9 cellular contexts compared by ENCODE assay signal in genomic region chr2:96117701-96118588, GRCh38. TPM values are rescaled to one million over a fixed set of nuclear protein-coding genes. Genes with fewer than 3 reads are reported as not detected.
DNase-seq lines count a peak whose midpoint lies in the region; ATAC-seq and TF ChIP-seq lines count a peak whose summit lies in the region.
"Had no signal": no experiment of that assay in that cellular context is flagged by ENCODE, and none has a peak within 500 bp of the region (broad histone marks: within the 10 kb centered on the region; RNA-seq: fewer than 3 reads in every experiment).

No MANE protein-coding gene starts in this region.

- peaks cover 19% of the 10 kb centered on the region for H3K4me1 Mint-ChIP-seq in activated naive CD8-positive, alpha-beta T cell treated with anti-CD3 and anti-CD28 coated beads, Interleukin-2, amount 50 U/mL, for 24 hours
- peaks cover 5 to 17% of the 10 kb centered on the region in 2 donors for H3K4me1 Mint-ChIP-seq in natural killer cell treated with Interleukin-12 subunit alpha and Interleukin-12 subunit beta and Interleukin-15 and Interleukin-18, amount 100 ng/mL, for 72 hours (ENCODE audit: low read depth in 2 of 2)

- no peak for ATAC-seq in activated naive CD8-positive, alpha-beta T cell treated with anti-CD3 and anti-CD28 coated beads, Interleukin-2, amount 50 U/mL, for 24 hours
- no peak for ATAC-seq in natural killer cell treated with Interleukin-12 subunit alpha and Interleukin-12 subunit beta and Interleukin-15 and Interleukin-18, amount 100 ng/mL, for 72 hours
- ATAC-seq in GM18498 (IDR thresholded peaks at IDR 0.05; ENCODE audit: unreplicated experiment) = no peak
- ATAC-seq in HG03520 (IDR thresholded peaks at IDR 0.05; ENCODE audit: unreplicated experiment) = no peak

- peaks cover 39% of the 10 kb centered on the region for H3K27me3 Mint-ChIP-seq in activated naive CD8-positive, alpha-beta T cell treated with anti-CD3 and anti-CD28 coated beads, Interleukin-2, amount 50 U/mL, for 24 hours
- peaks cover 35 to 41% of the 10 kb centered on the region in 2 donors for H3K27me3 Mint-ChIP-seq in natural killer cell treated with Interleukin-12 subunit alpha and Interleukin-12 subunit beta and Interleukin-15 and Interleukin-18, amount 100 ng/mL, for 72 hours

- H3K27ac Mint-ChIP-seq in activated naive CD8-positive, alpha-beta T cell treated with anti-CD3 and anti-CD28 coated beads, Interleukin-2, amount 50 U/mL, for 24 hours = no peak overlapping the region
- no peak overlapping the region for H3K27ac Mint-ChIP-seq in natural killer cell treated with Interleukin-12 subunit alpha and Interleukin-12 subunit beta and Interleukin-15 and Interleukin-18, amount 100 ng/mL, for 72 hours

- H3K4me3 Mint-ChIP-seq in activated naive CD8-positive, alpha-beta T cell treated with anti-CD3 and anti-CD28 coated beads, Interleukin-2, amount 50 U/mL, for 24 hours = peak overlapping the region; percentile 65
- peak overlapping the region; percentile 54 for H3K4me3 Mint-ChIP-seq in natural killer cell treated with Interleukin-12 subunit alpha and Interleukin-12 subunit beta and Interleukin-15 and Interleukin-18, amount 100 ng/mL, for 72 hours

- no peaks in the 10 kb centered on the region for H3K36me3 Mint-ChIP-seq in activated naive CD8-positive, alpha-beta T cell treated with anti-CD3 and anti-CD28 coated beads, Interleukin-2, amount 50 U/mL, for 24 hours (ENCODE audit: low read depth)
- H3K36me3 Mint-ChIP-seq in natural killer cell treated with Interleukin-12 subunit alpha and Interleukin-12 subunit beta and Interleukin-15 and Interleukin-18, amount 100 ng/mL, for 72 hours = no peaks in the 10 kb centered on the region

- H3K9me3 Mint-ChIP-seq in activated naive CD8-positive, alpha-beta T cell treated with anti-CD3 and anti-CD28 coated beads, Interleukin-2, amount 50 U/mL, for 24 hours = no peaks in the 10 kb centered on the region
- H3K9me3 Mint-ChIP-seq in natural killer cell treated with Interleukin-12 subunit alpha and Interleukin-12 subunit beta and Interleukin-15 and Interleukin-18, amount 100 ng/mL, for 72 hours = no peaks in the 10 kb centered on the region

- in situ Hi-C loops in GM13977 (cut with MboI; ENCODE audit: low pct_unique_long_range_greater_than_20kb, low sequenced_read_pairs, unreplicated experiment) = no loop called here

- TF ChIP-seq CTCF in GM13977 (IDR thresholded peaks at IDR 0.05; ENCODE audit: extremely low read depth, insufficient read depth, missing control alignments) = no peak

- peak; percentile 72 for DNase-seq in DMS53 (lab: John Stamatoyannopoulos, UW)
- DNase-seq in DMS53 treated with DMSO at 0.1 percent for 48 hours (lab: John Stamatoyannopoulos, UW; ENCODE audit: unreplicated experiment) = no peak
- peak; percentile 22 for DNase-seq in HK-2 (ENCODE audit: unreplicated experiment)
- no peak for DNase-seq in activated naive CD8-positive, alpha-beta T cell treated with anti-CD3 and anti-CD28 coated beads, Interleukin-2, amount 50 U/mL, for 24 hours
- DNase-seq in natural killer cell treated with Interleukin-12 subunit alpha and Interleukin-12 subunit beta and Interleukin-15 and Interleukin-18, amount 100 ng/mL, for 72 hours (ENCODE audit: low spot score) = no peak
- no peak for DNase-seq in GM13977 (ENCODE audit: low spot score)
- DNase-seq: NCI-H2171 had no signal

RNA-seq across cellular contexts. Expression of gene ADRA2B, which starts 1.6 kb away (rescaled TPM):
- total RNA-seq in natural killer cell treated with Interleukin-12 subunit alpha and Interleukin-12 subunit beta and Interleukin-15 and Interleukin-18, amount 100 ng/mL, for 72 hours = not detected

RNA-seq across cellular contexts. Expression of gene ASTL, which starts 20.4 kb away (rescaled TPM):
- total RNA-seq in natural killer cell treated with Interleukin-12 subunit alpha and Interleukin-12 subunit beta and Interleukin-15 and Interleukin-18, amount 100 ng/mL, for 72 hours = under 1 TPM in 1 of 2 donors, not detected in 1; 0.92 TPM

RNA-seq across cellular contexts. Expression of gene DUSP2, which starts 27.3 kb away (rescaled TPM):
- total RNA-seq in natural killer cell treated with Interleukin-12 subunit alpha and Interleukin-12 subunit beta and Interleukin-15 and Interleukin-18, amount 100 ng/mL, for 72 hours = 10 to 100 TPM; 30.9 to 52.0 TPM

Comparison
In these comparisons a context has a peak if more than half of its experiments do, and no peak if none do; other contexts are left out.
1. DNase-seq: peak in DMS53 (single experiment) and HK-2 (single experiment); none in DMS53 treated with DMSO at 0.1 percent for 48 hours (single experiment), activated naive CD8-positive, alpha-beta T cell treated with anti-CD3 and anti-CD28 coated beads, Interleukin-2, amount 50 U/mL, for 24 hours (single experiment), natural killer cell treated with Interleukin-12 subunit alpha and Interleukin-12 subunit beta and Interleukin-15 and Interleukin-18, amount 100 ng/mL, for 72 hours (single experiment) and GM13977 (single experiment).